8 cellular contexts compared by ENCODE assay signal in the genomic region with DNA sequence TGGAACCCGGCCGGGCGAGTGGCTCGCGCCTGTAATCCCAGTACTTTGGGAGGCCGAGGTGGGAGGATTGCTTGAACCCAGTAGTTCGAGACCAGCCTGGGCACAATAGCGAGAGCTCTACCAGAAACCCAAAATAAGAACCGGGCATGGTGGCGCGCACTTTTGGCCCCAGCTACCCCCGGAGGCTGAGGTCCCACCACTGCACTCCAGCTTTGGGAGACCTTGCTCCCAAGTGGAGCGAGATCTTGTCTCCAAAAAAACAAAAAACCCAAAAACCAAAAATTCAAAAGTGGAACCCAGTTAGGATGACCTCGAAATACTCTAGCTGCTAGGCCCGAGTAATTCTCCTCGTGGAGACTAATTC. TPM values are rescaled to one million over a fixed set of nuclear protein-coding genes. Genes with fewer than 3 reads are reported as not detected.
A peak's percentile ranks its signal among the peaks of the same experiment; 100 is the strongest.
DNase-seq lines count a peak whose midpoint lies in the region; ATAC-seq, FAIRE-seq and TF ChIP-seq lines count a peak whose summit lies in the region.

No MANE protein-coding gene starts in this region.

- TSS peak; percentile 75 for BruUV-seq in GM12878 (replicated peaks; lab: Mats Ljungman, UMichigan)

- POLR2A ChIA-PET in GM12878 (lab: Charles Lee): interaction anchor here (8.0 kb wide), 1 partner anchor 18 kb away, joined by 71 read pairs; the partner anchor contains the start of gene RDH11

- in situ Hi-C loops in GM12878 (cut with MboI): no loop called here

- no peak for TF ChIP-seq POLR2A in GM12878 (IDR thresholded peaks at IDR 0.05; ENCODE audit: low read depth, low read length)

- TF ChIP-seq CTCF in cardiac muscle cell (IDR thresholded peaks at IDR 0.05; ENCODE audit: low read depth, low read length): no peak
- TF ChIP-seq CTCF in GM12878 (IDR thresholded peaks at IDR 0.05 in 2 of 3, conservative IDR thresholded peaks at IDR 0.05 in 1 of 3; ENCODE audit: control insufficient read depth in 2 of 3, extremely low read depth in 1 of 3, insufficient read depth in 1 of 3, low read depth in 3 of 3, low read length in 3 of 3): no peak
- TF ChIP-seq CTCF in lung (IDR thresholded peaks at IDR 0.05; ENCODE audit: control extremely low read depth, extremely low read depth): no peak
- no peak for TF ChIP-seq CTCF in upper lobe of right lung (IDR thresholded peaks at IDR 0.05)

- peak overlapping the region; percentile 89 for H3K4me3 ChIP-seq in cardiac muscle cell
- H3K4me3 ChIP-seq in GM12878: peak overlapping the region; percentile 85
- H3K4me3 ChIP-seq in lung: peak overlapping the region; percentile 93
- H3K4me3 ChIP-seq in upper lobe of right lung: peak overlapping the region; percentile 98

- H3K27ac ChIP-seq in cardiac muscle cell (peak overlapping the region; percentile 100), GM12878 (ENCODE audit: control insufficient read depth, insufficient read depth) (peak overlapping the region; percentile 97), lung (ENCODE audit: low read depth in 1 of 2, low read length in 1 of 2) (peak overlapping the region; percentile 90 to 99), upper lobe of right lung (peak overlapping the region; percentile 100)

- DNase-seq in cardiac muscle cell (ENCODE audit: low read depth in 1 of 2, low spot score in 1 of 2): no peak
- no peak for DNase-seq in left ventricle myocardium superior
- DNase-seq in GM12878 (ENCODE audit: low read depth, low spot score): no peak
- DNase-seq in lung (ENCODE audit: low spot score): no peak
- no peak for DNase-seq in upper lobe of right lung
- no peak for DNase-seq in UCSD-AML1 (lab: John Stamatoyannopoulos, UW; ENCODE audit: unreplicated experiment)
- DNase-seq in mesenteric fat pad (ENCODE audit: low spot score): no peak

- ATAC-seq in left ventricle myocardium superior (no peak), GM12878 (no peak), lung (ENCODE audit: insufficient read depth, low FRiP score) (no peak), upper lobe of right lung (no peak), HG03196 (IDR thresholded peaks at IDR 0.05; ENCODE audit: unreplicated experiment) (no peak)

- FAIRE-seq in GM12878 (lab: Jason Lieb, UNC): no peak

- TF ChIP-seq EP300 in GM12878 (IDR thresholded peaks at IDR 0.05; ENCODE audit: borderline replicate concordance in 1 of 2, control insufficient read depth in 1 of 2, low read depth in 2 of 2, low read length in 2 of 2): no peak

- H3K36me3 ChIP-seq in cardiac muscle cell (peaks cover 10% of the 10 kb centered on the region), GM12878 (ENCODE audit: control insufficient read depth in 2 of 2, insufficient read depth in 2 of 2, low read length in 1 of 2) (peaks cover 4 to 5% of the 10 kb centered on the region in 2 experiments; a peak in 3 of 4 replicates), lung (ENCODE audit: control insufficient read depth in 2 of 2, insufficient read depth in 2 of 2, low read length in 2 of 2) (peaks cover 4 to 6% of the 10 kb centered on the region in 2 donors), upper lobe of right lung (peaks cover 9% of the 10 kb centered on the region)

- H3K4me2 ChIP-seq in GM12878 (ENCODE audit: control insufficient read depth, insufficient read depth): peak overlapping the region; percentile 91

- H3K9me3 ChIP-seq in cardiac muscle cell (ENCODE audit: low read depth) (no peaks in the 10 kb centered on the region), GM12878 (replicated peaks; ENCODE audit: control insufficient read depth, insufficient read depth, low read length) (no peaks in the 10 kb centered on the region), lung (ENCODE audit: control insufficient read depth in 2 of 2, insufficient read depth in 1 of 2, low read length in 1 of 2) (no peaks in the 10 kb centered on the region), upper lobe of right lung (no peaks in the 10 kb centered on the region)

- SMC1A ChIA-PET in GM12878 (lab: Charles Lee; ENCODE audit: uncharacterized antibody, unreplicated experiment): interaction anchor here (1.0 to 4.3 kb wide), 3 partner anchors 18 to 31 kb away, joined by 4 to 23 read pairs (median 22); partner anchors contain the start of gene RDH11

- peaks cover 9% of the 10 kb centered on the region for H3K4me1 ChIP-seq in cardiac muscle cell (ENCODE audit: low read depth)
- H3K4me1 ChIP-seq in GM12878 (ENCODE audit: control insufficient read depth, insufficient read depth, low read length): peaks cover 15% of the 10 kb centered on the region
- peaks cover 6 to 13% of the 10 kb centered on the region in 2 donors for H3K4me1 ChIP-seq in lung (ENCODE audit: control insufficient read depth in 2 of 2, insufficient read depth in 2 of 2, low read length in 2 of 2)
- peaks cover 32% of the 10 kb centered on the region for H3K4me1 ChIP-seq in upper lobe of right lung

- WGBS in GM12878 (ENCODE audit: insufficient coverage, insufficient replicate concordance, low lambda C conversion rate, missing lambda C conversion rate): 56% methylated on average over 16 of the region's 16 CpGs
- WGBS in lung, 2 donors: 34 to 47% methylated on average over 16 of the region's 16 CpGs

- intact Hi-C loops in left ventricle myocardium superior (cut with micrococcal nuclease): no loop called here
- intact Hi-C loops in GM12878 (cut with micrococcal nuclease; ENCODE audit: unreplicated experiment): no loop called here
- intact Hi-C loops in upper lobe of right lung (cut with DNase I): no loop called here

- TF ChIP-seq RAD21 in GM12878 (IDR thresholded peaks at IDR 0.05; ENCODE audit: insufficient read depth, low read depth, low read length): no peak

- RAD21 ChIA-PET in GM12878 (lab: Charles Lee; ENCODE audit: unreplicated experiment): interaction anchor here (1.1 to 1.4 kb wide), 2 partner anchors 29 to 55 kb away, joined by 3 to 7 read pairs; no protein-coding TSS in a partner anchor

- peaks cover 26% of the 10 kb centered on the region for H3K79me2 ChIP-seq in GM12878 (ENCODE audit: control insufficient read depth, insufficient read depth, low read length)

- H4K20me1 ChIP-seq in GM12878 (ENCODE audit: control insufficient read depth, insufficient read depth): peaks cover 5% of the 10 kb centered on the region; the same call in 1 of the 2 replicates

- CTCF ChIA-PET in GM12878 (lab: Yijun Ruan, JAX): interaction anchor here (0.6 to 15.6 kb wide), 6 partner anchors 12 to 92 kb away, joined by 3 to 223 read pairs (median 4); partner anchors contain the start of gene RDH12

- peak overlapping the region; percentile 97 for H3K9ac ChIP-seq in GM12878 (ENCODE audit: control insufficient read depth, insufficient read depth, low read length)

- peak overlapping the region; percentile 97 for H2AFZ ChIP-seq in GM12878 (ENCODE audit: control insufficient read depth, low read depth, low read length)

- H3K27me3 ChIP-seq in cardiac muscle cell (no peaks in the 10 kb centered on the region), GM12878 (replicated peaks in 1 of 2; ENCODE audit: control insufficient read depth in 2 of 2, insufficient read depth in 2 of 2, low read length in 1 of 2) (no peaks in the 10 kb centered on the region), lung (ENCODE audit: control insufficient read depth, insufficient read depth) (no peaks in the 10 kb centered on the region), upper lobe of right lung (no peaks in the 10 kb centered on the region)

RNA-seq across cellular contexts. Expression of gene VTI1B, which starts 0.8 kb away (rescaled TPM):
- total RNA-seq in cardiac muscle cell (64.6 and 77.8 TPM in 2 replicates), left ventricle myocardium superior (133 TPM), GM12878 (2014; rRNA removed) (28.2 and 32.0 TPM in 2 replicates), GM12878 (2014; rRNA removed; fragmentation: Illumina TruSeq; extraction: Trizol) (46.7 and 49.8 TPM in 2 replicates), GM12878 (2021) (65.5 and 68.1 TPM in 2 replicates), lung (100 to 1,000 TPM in 1 of 2 donors, 10 to 100 TPM in 1; 43.9 to 105 TPM), upper lobe of right lung (122 TPM), mesenteric fat pad (195 TPM)
- polyA plus RNA-seq in cardiac muscle cell (124 and 136 TPM in 2 replicates), GM12878 (2011; rRNA removed) (89.6 and 108 TPM in 2 replicates), GM12878 (2014; fragmentation: Illumina TruSeq; extraction: Trizol) (51.2 and 55.0 TPM in 2 replicates), GM12878 (2014; fragmentation: Nextera tagmentation; extraction: Ambion mirVana) (10 to 100 TPM; 15.0 to 43.8 TPM), GM12878 (2014; rRNA removed) (34.8 and 44.9 TPM in 2 replicates), GM12878 (2016; fragmentation: Nextera tagmentation; extraction: Ambion mirVana) (100 to 1,000 TPM in 1 of 2 experiments, 10 to 100 TPM in 1; 93.0 to 117 TPM), lung (10 to 100 TPM; 48.4 to 86.6 TPM)
- 37.1 and 40.8 TPM in 2 replicates for total RNA-seq in GM12878 (2013; cell fraction: nucleolus; rRNA removed)
- 44.8 TPM for polyA plus RNA-seq in GM12878 (2011; ENCODE audit: low read depth)
- polyA plus RNA-seq in GM12878 (2011; cell fraction: cytosol; rRNA removed): 31.8 and 39.7 TPM in 2 replicates
- polyA plus RNA-seq in GM12878 (2011; cell fraction: nucleus; rRNA removed): 22.5 and 33.3 TPM in 2 replicates
- 52.2 and 56.4 TPM in 2 replicates for polyA plus RNA-seq in GM12878 (2012)
- polyA minus RNA-seq in GM12878 (2011; rRNA and poly(A)+ RNA removed): 39.6 and 47.1 TPM in 2 replicates
- 15.6 and 18.0 TPM in 2 replicates for polyA minus RNA-seq in GM12878 (2011; cell fraction: cytosol; rRNA and poly(A)+ RNA removed)
- polyA minus RNA-seq in GM12878 (2011; cell fraction: nucleus; rRNA and poly(A)+ RNA removed): 17.3 and 25.0 TPM in 2 replicates

RNA-seq across cellular contexts. Expression of gene RDH11, which starts 20.4 kb away (rescaled TPM):
- total RNA-seq in cardiac muscle cell (41.7 and 61.2 TPM in 2 replicates), left ventricle myocardium superior (12.5 TPM), GM12878 (2014; rRNA removed) (69.6 and 84.5 TPM in 2 replicates), GM12878 (2014; rRNA removed; fragmentation: Illumina TruSeq; extraction: Trizol) (81.0 and 85.0 TPM in 2 replicates), GM12878 (2021) (49.7 and 60.2 TPM in 2 replicates), lung (10 to 100 TPM; 73.7 to 80.3 TPM), upper lobe of right lung (58.4 TPM), mesenteric fat pad (33.1 TPM)
- polyA plus RNA-seq in cardiac muscle cell (70.5 and 92.2 TPM in 2 replicates), GM12878 (2011; rRNA removed) (161 and 166 TPM in 2 replicates), GM12878 (2014; fragmentation: Illumina TruSeq; extraction: Trizol) (78.3 and 96.2 TPM in 2 replicates), GM12878 (2014; fragmentation: Nextera tagmentation; extraction: Ambion mirVana) (10 to 100 TPM; 76.2 to 88.7 TPM), GM12878 (2014; rRNA removed) (66.9 and 83.4 TPM in 2 replicates), GM12878 (2016; fragmentation: Nextera tagmentation; extraction: Ambion mirVana) (10 to 100 TPM; 55.6 to 56.1 TPM), lung (10 to 100 TPM; 42.0 to 60.3 TPM)
- 113 and 121 TPM in 2 replicates for total RNA-seq in GM12878 (2013; cell fraction: nucleolus; rRNA removed)
- 28.1 TPM for polyA plus RNA-seq in GM12878 (2011; ENCODE audit: low read depth)
- polyA plus RNA-seq in GM12878 (2011; cell fraction: cytosol; rRNA removed): 103 and 106 TPM in 2 replicates
- 99.0 and 128 TPM in 2 replicates for polyA plus RNA-seq in GM12878 (2011; cell fraction: nucleus; rRNA removed)
- polyA plus RNA-seq in GM12878 (2012): 38.7 and 43.7 TPM in 2 replicates
- 133 and 164 TPM in 2 replicates for polyA minus RNA-seq in GM12878 (2011; rRNA and poly(A)+ RNA removed)
- polyA minus RNA-seq in GM12878 (2011; cell fraction: cytosol; rRNA and poly(A)+ RNA removed): 49.3 and 50.5 TPM in 2 replicates
- polyA minus RNA-seq in GM12878 (2011; cell fraction: nucleus; rRNA and poly(A)+ RNA removed): 43.9 and 56.9 TPM in 2 replicates

RNA-seq across cellular contexts. Expression of gene RDH12, which starts 26.5 kb away (rescaled TPM):
- total RNA-seq in cardiac muscle cell (0.48 TPM in 1 of 2 replicates, not detected in the other), left ventricle myocardium superior (not detected), GM12878 (2014; rRNA removed) (not detected in 2 replicates), GM12878 (2014; rRNA removed; fragmentation: Illumina TruSeq; extraction: Trizol) (not detected in 2 replicates), GM12878 (2021) (not detected in 2 replicates), lung (under 1 TPM in 1 of 2 donors, not detected in 1; 0.25 TPM), upper lobe of right lung (0.20 TPM), mesenteric fat pad (not detected)
- polyA plus RNA-seq in cardiac muscle cell (1.7 TPM in 1 of 2 replicates, not detected in the other), GM12878 (2011; rRNA removed) (not detected in 2 replicates), GM12878 (2014; fragmentation: Illumina TruSeq; extraction: Trizol) (not detected in 2 replicates), GM12878 (2014; fragmentation: Nextera tagmentation; extraction: Ambion mirVana) (not detected), GM12878 (2014; rRNA removed) (not detected in 2 replicates), GM12878 (2016; fragmentation: Nextera tagmentation; extraction: Ambion mirVana) (not detected), lung (under 1 TPM; 0.06 to 0.22 TPM)
- not detected in 2 replicates for total RNA-seq in GM12878 (2013; cell fraction: nucleolus; rRNA removed)
- polyA plus RNA-seq in GM12878 (2011; ENCODE audit: low read depth): not detected
- polyA plus RNA-seq in GM12878 (2011; cell fraction: cytosol; rRNA removed): not detected in 2 replicates
- not detected in 2 replicates for polyA plus RNA-seq in GM12878 (2011; cell fraction: nucleus; rRNA removed)
- polyA plus RNA-seq in GM12878 (2012): 0.07 and 0.50 TPM in 2 replicates
- polyA minus RNA-seq in GM12878 (2011; rRNA and poly(A)+ RNA removed): not detected in 2 replicates
- not detected in 2 replicates for polyA minus RNA-seq in GM12878 (2011; cell fraction: cytosol; rRNA and poly(A)+ RNA removed)
- not detected in 2 replicates for polyA minus RNA-seq in GM12878 (2011; cell fraction: nucleus; rRNA and poly(A)+ RNA removed)

RNA-seq across cellular contexts. Expression of gene ARG2, which starts 55.5 kb away (rescaled TPM):
- total RNA-seq in cardiac muscle cell (11.0 and 16.0 TPM in 2 replicates), left ventricle myocardium superior (0.99 TPM), GM12878 (2014; rRNA removed) (0.96 and 2.1 TPM in 2 replicates), GM12878 (2014; rRNA removed; fragmentation: Illumina TruSeq; extraction: Trizol) (0.81 and 0.88 TPM in 2 replicates), GM12878 (2021) (0.85 and 0.93 TPM in 2 replicates), lung (1 to 10 TPM; 1.1 to 5.9 TPM), upper lobe of right lung (2.0 TPM), mesenteric fat pad (6.6 TPM)
- polyA plus RNA-seq in cardiac muscle cell (12.9 and 16.1 TPM in 2 replicates), GM12878 (2011; rRNA removed) (7.8 and 8.9 TPM in 2 replicates), GM12878 (2014; fragmentation: Illumina TruSeq; extraction: Trizol) (1.5 and 1.6 TPM in 2 replicates), GM12878 (2014; fragmentation: Nextera tagmentation; extraction: Ambion mirVana) (1 to 10 TPM; 2.1 to 3.2 TPM), GM12878 (2014; rRNA removed) (0.74 and 1.8 TPM in 2 replicates), GM12878 (2016; fragmentation: Nextera tagmentation; extraction: Ambion mirVana) (1 to 10 TPM in 1 of 2 experiments, under 1 TPM in 1; 0.48 to 1.2 TPM), lung (1 to 10 TPM; 4.5 to 5.5 TPM)
- 2.2 and 3.0 TPM in 2 replicates for total RNA-seq in GM12878 (2013; cell fraction: nucleolus; rRNA removed)
- polyA plus RNA-seq in GM12878 (2011; ENCODE audit: low read depth): 1.4 TPM
- 5.3 and 6.3 TPM in 2 replicates for polyA plus RNA-seq in GM12878 (2011; cell fraction: cytosol; rRNA removed)
- polyA plus RNA-seq in GM12878 (2011; cell fraction: nucleus; rRNA removed): 2.0 and 7.1 TPM in 2 replicates
- 1.4 and 2.4 TPM in 2 replicates for polyA plus RNA-seq in GM12878 (2012)
- polyA minus RNA-seq in GM12878 (2011; rRNA and poly(A)+ RNA removed): 4.7 and 5.3 TPM in 2 replicates
- 1.4 and 2.5 TPM in 2 replicates for polyA minus RNA-seq in GM12878 (2011; cell fraction: cytosol; rRNA and poly(A)+ RNA removed)
- polyA minus RNA-seq in GM12878 (2011; cell fraction: nucleus; rRNA and poly(A)+ RNA removed): 1.8 and 1.9 TPM in 2 replicates
